24 cellular contexts compared by ENCODE assay signal in the genomic region with DNA sequence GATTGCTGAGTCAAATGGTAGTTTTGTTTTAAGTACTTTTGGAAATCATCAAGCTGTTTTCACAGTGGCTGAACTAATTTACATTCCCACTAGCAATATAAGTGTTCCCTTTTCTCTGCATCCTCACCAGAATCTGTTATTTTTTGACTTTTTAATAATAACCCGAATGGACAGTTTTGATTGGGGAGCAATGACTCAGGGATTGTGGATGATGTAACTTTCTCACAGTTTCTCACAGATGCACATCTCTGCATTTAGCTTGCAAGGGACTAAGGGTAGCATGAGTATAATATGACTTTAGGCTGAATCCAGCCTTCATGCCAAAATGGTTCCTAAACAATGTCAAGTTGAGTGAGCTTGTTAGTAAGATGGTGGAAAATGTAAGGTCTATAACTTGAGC.
DNase-seq lines count a peak whose midpoint lies in the region; ATAC-seq and TF ChIP-seq lines count a peak whose summit lies in the region.
"Had no signal": no experiment of that assay in that cellular context is flagged by ENCODE, and none has a peak within 500 bp of the region (broad histone marks: within the 10 kb centered on the region; RNA-seq: fewer than 3 reads in every experiment).

No MANE protein-coding gene starts in this region.

- H3K4me2 ChIP-seq in PC-9 = no peak overlapping the region
- H3K4me2 ChIP-seq: BLaER1 had no signal

- H3K27ac ChIP-seq in PC-9 (no peak overlapping the region), testis (no peak overlapping the region), right atrium auricular region (no peak overlapping the region)
- H3K27ac ChIP-seq: BLaER1 had no signal

- no peaks in the 10 kb centered on the region for H3K36me3 ChIP-seq in PC-9 (ENCODE audit: low read depth)
- H3K36me3 ChIP-seq in testis (ENCODE audit: low read depth, missing control alignments) = no peaks in the 10 kb centered on the region
- no peaks in the 10 kb centered on the region for H3K36me3 ChIP-seq in right atrium auricular region
- H3K36me3 ChIP-seq: BE2C, BLaER1 had no signal

- POLR2A ChIA-PET in PC-9 (lab: Charles Lee; ENCODE audit: unreplicated experiment) = interaction anchor here (0.6 kb wide), 1 partner anchor 376 kb away, joined by 4 read pairs; no protein-coding TSS in a partner anchor

- H3F3A ChIP-seq in PC-9 (ENCODE audit: insufficient read depth, low read depth) = no peaks in the 10 kb centered on the region

- H3K9me3 ChIP-seq in PC-9 (ENCODE audit: insufficient read depth, low read depth) (peaks cover 7% of the 10 kb centered on the region; the same call in 1 of the 2 replicates), testis (no peaks in the 10 kb centered on the region), right atrium auricular region (no peaks in the 10 kb centered on the region)
- H3K9me3 ChIP-seq: BE2C had no signal

- H3K27me3 ChIP-seq in PC-9 (ENCODE audit: insufficient read depth, low read depth) = no peaks in the 10 kb centered on the region
- no peaks in the 10 kb centered on the region for H3K27me3 ChIP-seq in testis
- H3K27me3 ChIP-seq in right atrium auricular region = no peaks in the 10 kb centered on the region
- H3K27me3 ChIP-seq: BLaER1 had no signal

- H3K9me2 ChIP-seq in PC-9 (ENCODE audit: insufficient read depth) = no peaks in the 10 kb centered on the region

- no peaks in the 10 kb centered on the region for H4K20me1 ChIP-seq in PC-9 (ENCODE audit: insufficient read depth)
- H4K20me1 ChIP-seq: BLaER1 had no signal

- no peak for TF ChIP-seq POLR2A in testis (IDR thresholded peaks at IDR 0.05)

- H3K4me1 ChIP-seq in PC-9 (replicated peaks; ENCODE audit: insufficient read depth) = no peaks in the 10 kb centered on the region
- H3K4me1 ChIP-seq in testis = no peaks in the 10 kb centered on the region
- no peaks in the 10 kb centered on the region for H3K4me1 ChIP-seq in right atrium auricular region
- H3K4me1 ChIP-seq: BE2C, BLaER1 had no signal

- H2AFZ ChIP-seq in PC-9 = peak overlapping the region; percentile 68; the same call in 1 of the 2 replicates

- intact Hi-C loops in PC-9 (cut with micrococcal nuclease; ENCODE audit: unreplicated experiment) (no loop called here), testis (cut with DNase I; ENCODE audit: low total_unique reads) (no loop called here)

- CTCF ChIA-PET in PC-9 (lab: Charles Lee) = no interaction called here

- peak; percentile 22 for DNase-seq in OCI-M1 (lab: John Stamatoyannopoulos, UW)
- no peak for DNase-seq in PC-9
- DNase-seq in epithelial cell of esophagus (ENCODE audit: low read depth) = peak; percentile 11
- DNase-seq in testis = no peak
- no peak for DNase-seq in right atrium auricular region (ENCODE audit: low spot score)
- no peak for DNase-seq in NCI-H2107 treated with DMSO at 0.1 percent for 48 hours (lab: John Stamatoyannopoulos, UW; ENCODE audit: unreplicated experiment)
- DNase-seq: 8988T; ACHN; BE2C; C1 segment of cervical spinal cord; CD4-positive, alpha-beta memory T cell; CD4-positive, CD25-positive, alpha-beta regulatory T cell; CD8-positive, alpha-beta memory T cell; COR-L47; DMS 273 treated with DMSO at 0.1 percent for 48 hours; DMS153; DMS53; DMS79; DND-41; EL; GDM1 had no signal

- BruUV-seq in PC-9 (replicated peaks; lab: Mats Ljungman, UMichigan) = no TSS peak

- 91 to 100% methylated on average over 1 of the region's 1 CpG for WGBS in testis, 2 donors

- no peak for ATAC-seq in GM21619 (IDR thresholded peaks at IDR 0.05; ENCODE audit: unreplicated experiment)
- ATAC-seq: GM12878 had no signal

- H3K79me2 ChIP-seq in PC-9 (ENCODE audit: low read depth) = no peaks in the 10 kb centered on the region

- no peak overlapping the region for H3K4me3 ChIP-seq in PC-9
- H3K4me3 ChIP-seq in epithelial cell of esophagus (ENCODE audit: low read length) = no peak overlapping the region
- H3K4me3 ChIP-seq in testis = no peak overlapping the region
- no peak overlapping the region for H3K4me3 ChIP-seq in right atrium auricular region
- H3K4me3 ChIP-seq: BLaER1, GM12878 had no signal

- TF ChIP-seq CTCF in PC-9 (conservative IDR thresholded peaks at IDR 0.05) (no peak), epithelial cell of esophagus (IDR thresholded peaks at IDR 0.05; ENCODE audit: insufficient read depth, low read depth, low read length, missing control alignments) (no peak), testis (IDR thresholded peaks at IDR 0.05) (no peak), right atrium auricular region (IDR thresholded peaks at IDR 0.05) (no peak)

Comparison
In these comparisons a context has a peak if more than half of its experiments do, and no peak if none do; other contexts are left out.
1. DNase-seq: peak in OCI-M1 (single experiment) and epithelial cell of esophagus (single experiment); none in PC-9 (0 of 2), testis (single experiment), right atrium auricular region (single experiment) and NCI-H2107 treated with DMSO at 0.1 percent for 48 hours (single experiment).